In genomic region chr9:92726971-92727715, GRCh38 we compare ENCODE assay signal across 9 cellular contexts. TPM values are rescaled to one million over a fixed set of nuclear protein-coding genes. Genes with fewer than 3 reads are reported as not detected.
DNase-seq lines count a peak whose midpoint lies in the region; TF ChIP-seq lines count a peak whose summit lies in the region.
"Had no signal": no experiment of that assay in that cellular context is flagged by ENCODE, and none has a peak within 500 bp of the region (broad histone marks: within the 10 kb centered on the region; RNA-seq: fewer than 3 reads in every experiment).

No MANE protein-coding gene starts in this region.

- H3K27ac Mint-ChIP-seq in Caco-2 (ENCODE audit: unreplicated experiment) (no peak overlapping the region), mesothelial cell of epicardium (peak overlapping the region; percentile 34), chondrocyte (ENCODE audit: unreplicated experiment) (no peak overlapping the region)

- H3K4me3 Mint-ChIP-seq in Caco-2 (ENCODE audit: unreplicated experiment) (no peak overlapping the region), mesothelial cell of epicardium (no peak overlapping the region), chondrocyte (ENCODE audit: unreplicated experiment) (no peak overlapping the region)

- peaks cover 19% of the 10 kb centered on the region for H3K36me3 Mint-ChIP-seq in Caco-2 (ENCODE audit: insufficient read depth, unreplicated experiment)
- H3K36me3 Mint-ChIP-seq in mesothelial cell of epicardium = peaks cover 2% of the 10 kb centered on the region
- peaks cover 6% of the 10 kb centered on the region for H3K36me3 Mint-ChIP-seq in chondrocyte (ENCODE audit: low read depth)

- H3K4me3 ChIP-seq in Caco-2 (ENCODE audit: low read depth, low read length) (no peak overlapping the region), choroid plexus epithelial cell (ENCODE audit: low read depth, low read length) (no peak overlapping the region)

- TF ChIP-seq CTCF in Caco-2 (IDR thresholded peaks at IDR 0.05; ENCODE audit: insufficient read depth in 1 of 2, low read depth in 1 of 2, low read length in 1 of 2, severe bottlenecking in 1 of 2, unreplicated experiment in 1 of 2) (no peak), choroid plexus epithelial cell (conservative IDR thresholded peaks at IDR 0.05; ENCODE audit: low read depth, low read length) (no peak), mesothelial cell of epicardium (IDR thresholded peaks at IDR 0.05; ENCODE audit: unreplicated experiment) (no peak), chondrocyte (IDR thresholded peaks at IDR 0.05) (no peak)

- intact Hi-C loops in Caco-2 (cut with micrococcal nuclease; ENCODE audit: unreplicated experiment) = no loop called here

- H3K36me3 ChIP-seq in Caco-2 (ENCODE audit: control insufficient read depth, insufficient read depth, low read length) = no peaks in the 10 kb centered on the region; the same call in 1 of the 2 replicates

- H3K4me1 ChIP-seq in Caco-2 = 0 out of 2 replicates have a peak, but pooled peaks cover 8% of the 10 kb centered on the region

- CTCF ChIA-PET in Caco-2 (lab: Charles Lee) = no interaction called here

- H3K27me3 ChIP-seq in Caco-2 (replicated peaks; ENCODE audit: control insufficient read depth, insufficient read depth, low read length) = no peaks in the 10 kb centered on the region

- peak; percentile 26 to 67 for DNase-seq in Caco-2
- DNase-seq in NCI-H2171 treated with DMSO at 0.1 percent for 48 hours (lab: John Stamatoyannopoulos, UW) = peak; percentile 82
- DNase-seq in choroid plexus epithelial cell (ENCODE audit: low read depth) = peak; percentile 78
- no peak for DNase-seq in mesothelial cell of epicardium (ENCODE audit: low spot score in 2 of 2, unreplicated experiment in 2 of 2)
- no peak for DNase-seq in chondrocyte (ENCODE audit: low spot score)
- no peak for DNase-seq in NCI-H1105 (lab: John Stamatoyannopoulos, UW)
- no peak for DNase-seq in OCI-M1 (lab: John Stamatoyannopoulos, UW)
- no peak for DNase-seq in NCI-H187 (lab: John Stamatoyannopoulos, UW)
- DNase-seq: activated effector memory CD4-positive, alpha-beta T cell treated with Interleukin-2 at 50 U/mL for 16 hours had no signal

- H3K9me3 Mint-ChIP-seq in Caco-2 (ENCODE audit: unreplicated experiment) (no peaks in the 10 kb centered on the region), mesothelial cell of epicardium (no peaks in the 10 kb centered on the region), chondrocyte (ENCODE audit: low read depth) (no peaks in the 10 kb centered on the region)

- no peaks in the 10 kb centered on the region for H3K9me3 ChIP-seq in Caco-2

- POLR2A ChIA-PET in Caco-2 (lab: Charles Lee) = no interaction called here

- H3K4me1 Mint-ChIP-seq in Caco-2 (ENCODE audit: low read depth, unreplicated experiment) = no peaks in the 10 kb centered on the region
- H3K4me1 Mint-ChIP-seq in mesothelial cell of epicardium = peaks cover 23% of the 10 kb centered on the region
- peaks cover 21% of the 10 kb centered on the region for H3K4me1 Mint-ChIP-seq in chondrocyte (ENCODE audit: low read depth)

- H3K27me3 Mint-ChIP-seq in Caco-2 (ENCODE audit: insufficient read depth, unreplicated experiment) = no peaks in the 10 kb centered on the region
- H3K27me3 Mint-ChIP-seq in mesothelial cell of epicardium (ENCODE audit: low read depth) = no peaks in the 10 kb centered on the region
- H3K27me3 Mint-ChIP-seq in chondrocyte (ENCODE audit: low read depth) = no peaks in the 10 kb centered on the region

- no TSS peak for BruUV-seq in Caco-2 (replicated peaks; lab: Mats Ljungman, UMichigan)

RNA-seq across cellular contexts. Expression of gene BICD2, which starts 37.5 kb away (rescaled TPM):
- total RNA-seq in Caco-2 (2022) (13.0 and 13.7 TPM in 2 replicates), mesothelial cell of epicardium (29.4 to 30.4 TPM (median 30.2 TPM) in 3 replicates), chondrocyte (41.4 to 46.4 TPM (median 41.9 TPM) in 3 replicates)

RNA-seq across cellular contexts. Expression of gene IPPK, which starts 57.2 kb away (rescaled TPM):
- total RNA-seq in Caco-2 (2022) (5.0 and 5.4 TPM in 2 replicates), mesothelial cell of epicardium (7.8 to 10.0 TPM (median 9.3 TPM) in 3 replicates), chondrocyte (8.7 to 9.3 TPM (median 8.9 TPM) in 3 replicates)

Comparison
In these comparisons a context has a peak if more than half of its experiments do, and no peak if none do; other contexts are left out.
1. DNase-seq: peak in Caco-2 (2 of 2), NCI-H2171 treated with DMSO at 0.1 percent for 48 hours (single experiment) and choroid plexus epithelial cell (single experiment); none in mesothelial cell of epicardium (0 of 2), chondrocyte (single experiment), NCI-H1105 (single experiment), OCI-M1 (single experiment) and NCI-H187 (0 of 2).